In the genomic region with DNA sequence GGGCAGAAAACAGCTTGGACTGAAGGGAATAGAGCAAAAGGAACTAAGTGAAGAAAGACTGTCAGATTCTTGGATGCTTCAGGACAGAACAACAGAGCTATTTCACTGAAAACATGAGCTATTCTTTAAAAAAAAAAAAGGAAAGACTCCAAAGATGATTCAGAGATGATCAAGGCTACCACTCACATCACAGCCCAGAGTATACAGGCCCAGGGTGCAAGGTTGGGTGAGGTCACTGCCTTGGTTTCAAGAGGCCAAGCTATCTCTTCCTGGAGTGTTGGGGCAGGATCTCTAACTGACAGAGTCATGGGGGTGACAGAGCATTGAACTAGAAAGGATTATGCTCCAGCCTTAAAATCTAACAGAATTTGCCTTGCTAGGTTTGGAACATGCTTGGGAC, we compare ENCODE assay signal across 26 cellular contexts.
"Had no signal": no experiment of that assay in that cellular context is flagged by ENCODE, and none has a peak within 500 bp of the region (broad histone marks: within the 10 kb centered on the region; RNA-seq: fewer than 3 reads in every experiment).

No MANE protein-coding gene starts in this region.

- H3K27ac ChIP-seq: ascending aorta, body of pancreas, VCaP had no signal

- ATAC-seq: body of pancreas, K562, PC-3, T-cell had no signal

- H3K36me3 ChIP-seq: ascending aorta had no signal

- H3K9me3 ChIP-seq: ascending aorta, body of pancreas had no signal

- H3K4me1 ChIP-seq: ascending aorta, body of pancreas had no signal

- H3K27me3 ChIP-seq: ascending aorta, body of pancreas had no signal

- H3K4me3 ChIP-seq: ascending aorta, body of pancreas, K562 had no signal

- DNase-seq: activated CD4-positive, alpha-beta memory T cell treated with anti-CD3 and anti-CD28 coated beads for 36 hours; activated CD4-positive, alpha-beta T cell treated with anti-CD3 and anti-CD28 coated beads, Interleukin-2, amount 10 ng/mL, durations not matched to agents 7 days and 5 days; activated CD4-positive, CD25-positive, alpha-beta regulatory T cell; activated gamma-delta T cell treated with Interleukin-2 at 50 U/mL for 16 hours; activated naive CD4-positive, alpha-beta T cell treated with anti-CD3 and anti-CD28 coated beads, Interleukin-2, amount 10 ng/mL, durations not matched to agents 7 days and 5 days; activated naive CD8-positive, alpha-beta T cell treated with anti-CD3 and anti-CD28 coated beads for 36 hours; activated T-cell treated with anti-CD3 and anti-CD28 coated beads for 4 hours; activated T-cell treated with anti-CD3 and anti-CD28 coated beads, Interleukin-2, amount 50 U/mL, for 72 hours; body of pancreas; central memory CD4-positive, alpha-beta T cell; Karpas-422; NCI-H1092; NCI-H1417; NCI-H2029; NCI-H2107; NCI-H2171 treated with DMSO at 0.1 percent for 48 hours; NCI-H226; NCI-H526; PC-3; SHP77 treated with DMSO at 0.1 percent for 48 hours; T-cell; T-helper 2 cell; T1000 had no signal
